ENCODE assay signal across 23 cellular contexts in the genomic region with DNA sequence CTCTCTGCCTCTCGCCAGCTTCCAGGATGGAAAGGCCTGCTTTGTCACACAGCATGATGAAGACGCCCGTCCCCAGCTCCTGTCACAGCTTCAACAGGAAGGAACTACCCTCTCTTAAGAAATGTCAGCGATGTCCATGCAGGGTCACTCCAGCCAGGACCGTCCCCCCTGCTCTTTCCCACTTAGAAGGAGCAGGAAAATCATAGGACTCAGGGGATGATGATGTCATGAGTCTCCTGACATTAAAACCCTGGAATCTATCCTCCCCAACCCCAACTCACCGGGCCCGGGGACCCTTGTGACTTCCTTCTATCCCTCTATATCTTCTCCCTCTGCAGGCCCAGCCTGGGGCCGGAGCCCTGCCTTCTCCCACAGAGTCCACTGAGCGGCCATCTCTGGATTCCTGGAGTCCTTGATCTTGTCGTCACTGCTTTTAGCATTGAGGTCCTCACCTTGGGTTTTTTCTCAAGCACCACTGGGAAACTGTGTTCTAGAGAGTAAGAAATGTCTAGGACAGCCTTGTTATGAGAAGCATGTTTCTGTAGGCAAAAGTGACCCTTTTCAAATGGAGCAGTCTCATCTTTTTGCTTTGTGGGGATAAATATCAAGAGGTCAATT. TPM values are rescaled to one million over a fixed set of nuclear protein-coding genes. Genes with fewer than 3 reads are reported as not detected.
"Had no signal": no experiment of that assay in that cellular context is flagged by ENCODE, and none has a peak within 500 bp of the region (broad histone marks: within the 10 kb centered on the region; RNA-seq: fewer than 3 reads in every experiment).

No MANE protein-coding gene starts in this region.

- H3K36me3 Mint-ChIP-seq: activated naive CD8-positive, alpha-beta T cell had no signal

- ATAC-seq: activated CD4-positive, CD25-positive, alpha-beta regulatory T cell treated with anti-CD3 and anti-CD28 coated beads, Interleukin-2, amount 50 U/mL, for 24 hours; activated CD8-positive, alpha-beta T cell treated with anti-CD3 and anti-CD28 coated beads for 36 hours had no signal

- H3K27me3 ChIP-seq: adrenal gland, breast epithelium, SJSA1 had no signal

- H3K9me3 Mint-ChIP-seq: activated CD8-positive, alpha-beta T cell treated with anti-CD3 and anti-CD28 coated beads for 36 hours; T-helper 1 cell treated with Interleukin-12 subunit alpha and Interleukin-12 subunit beta and Interleukin-4 antibody, amounts not matched to agents 30 μg/mL and 1 μg/mL, for 36 hours had no signal

- H3K27ac Mint-ChIP-seq: activated CD8-positive, alpha-beta T cell treated with anti-CD3 and anti-CD28 coated beads for 36 hours; activated naive CD8-positive, alpha-beta T cell; T-helper 1 cell treated with Interleukin-12 subunit alpha and Interleukin-12 subunit beta and Interleukin-4 antibody, amounts not matched to agents 30 μg/mL and 1 μg/mL, for 36 hours had no signal

- H3K4me3 ChIP-seq: adrenal gland, breast epithelium, SJSA1 had no signal

- H3K27me3 Mint-ChIP-seq: activated naive CD8-positive, alpha-beta T cell had no signal

- H3K4me1 ChIP-seq: adrenal gland, breast epithelium, SJSA1 had no signal

- FAIRE-seq: RCC 7860 had no signal

- H3K4me3 Mint-ChIP-seq: activated CD8-positive, alpha-beta T cell treated with anti-CD3 and anti-CD28 coated beads for 36 hours; activated naive CD8-positive, alpha-beta T cell; T-helper 1 cell treated with Interleukin-12 subunit alpha and Interleukin-12 subunit beta and Interleukin-4 antibody, amounts not matched to agents 30 μg/mL and 1 μg/mL, for 36 hours had no signal

- DNase-seq: activated CD4-positive, alpha-beta T cell treated with anti-CD3 and anti-CD28 coated beads for 4 hours; activated CD8-positive, alpha-beta memory T cell treated with anti-CD3 and anti-CD28 coated beads, Interleukin-2, amount 50 U/mL, for 48 hours; activated CD8-positive, alpha-beta T cell treated with anti-CD3 and anti-CD28 coated beads for 36 hours; activated effector memory CD4-positive, alpha-beta T cell treated with Interleukin-2 at 50 U/mL for 16 hours; activated naive CD4-positive, alpha-beta T cell; activated T-cell treated with anti-CD3 and anti-CD28 coated beads, Interleukin-2, amount 50 U/mL, for 1 hour; anterior cingulate cortex; central memory CD4-positive, alpha-beta T cell; IMR-90; KG1; MV-4-11; NCI-H1092 treated with DMSO at 0.1 percent for 48 hours; NCI-H1417 treated with DMSO at 0.1 percent for 48 hours; NCI-H1694 treated with DMSO at 0.1 percent for 48 hours; NCI-H2029 treated with DMSO at 0.1 percent for 48 hours; NCI-H510A treated with DMSO at 0.1 percent for 48 hours had no signal

- H3K9me3 ChIP-seq: adrenal gland, breast epithelium, SJSA1 had no signal

- H3K27ac ChIP-seq: breast epithelium, SJSA1 had no signal

- H3K36me3 ChIP-seq: adrenal gland, breast epithelium, SJSA1 had no signal

RNA-seq across cellular contexts. Expression of gene OASL, which starts 50.9 kb away (rescaled TPM):
- total RNA-seq: SJSA1 had no signal
